ENCODE assay signal across 35 cellular contexts in the genomic region with DNA sequence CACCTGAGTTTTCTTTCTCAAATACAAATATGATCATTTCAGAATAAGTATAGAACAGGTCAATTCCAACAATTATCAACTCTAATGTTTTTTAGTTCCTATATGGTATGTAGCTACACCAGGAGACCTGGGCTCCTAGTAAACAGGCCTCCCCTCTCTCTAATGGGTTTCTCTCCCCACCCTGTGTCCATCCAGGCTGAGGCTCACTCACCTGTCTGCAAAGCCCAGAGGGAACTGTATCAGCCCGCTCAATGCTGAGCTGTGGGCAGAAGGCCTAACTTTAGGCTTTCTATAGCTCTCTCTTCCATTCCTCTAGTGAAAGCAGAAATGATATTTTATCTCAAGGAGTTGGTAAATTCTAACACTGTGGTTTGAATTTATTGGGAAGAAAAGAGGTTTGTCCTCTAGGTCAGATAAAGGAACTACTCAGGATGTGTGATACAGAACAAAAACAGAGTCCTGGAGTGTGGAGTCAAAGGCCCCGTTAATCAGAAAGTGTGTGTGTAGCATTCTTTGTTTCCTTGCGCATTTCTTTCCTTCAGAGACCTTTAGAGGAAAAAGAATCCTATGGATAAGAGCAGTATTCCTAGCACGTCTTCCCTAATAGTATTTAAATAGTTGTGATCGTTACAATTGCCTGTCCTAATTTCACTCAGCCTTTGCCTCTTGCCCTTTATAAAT.
"Had no signal": no experiment of that assay in that cellular context is flagged by ENCODE, and none has a peak within 500 bp of the region (broad histone marks: within the 10 kb centered on the region; RNA-seq: fewer than 3 reads in every experiment).

No MANE protein-coding gene starts in this region.

- H3K4me3 Mint-ChIP-seq: activated CD4-positive, alpha-beta memory T cell treated with anti-CD3 and anti-CD28 coated beads for 36 hours; activated CD4-positive, alpha-beta T cell treated with anti-CD3 and anti-CD28 coated beads, Interleukin-2, amount 10 ng/mL, durations not matched to agents 24 days and 14 days; activated naive CD4-positive, alpha-beta T cell treated with anti-CD3 and anti-CD28 coated beads for 36 hours; activated naive CD8-positive, alpha-beta T cell treated with anti-CD3 and anti-CD28 coated beads for 36 hours; activated T-helper 1 cell treated with anti-CD3 and anti-CD28 coated beads, Interleukin-12 subunit alpha, Interleukin-12 subunit beta, Interleukin-2, Interleukin-4 antibody, amounts not matched to agents 30 ng/mL and 10 ng/mL and 1 ng/mL, durations not matched to agents 14 hours and 24 hours and 36 hours; brain; effector memory CD8-positive, alpha-beta T cell; T-helper 1 cell treated with Interleukin-12 subunit alpha and Interleukin-12 subunit beta and Interleukin-4 antibody, amounts not matched to agents 30 μg/mL and 1 μg/mL, for 36 hours had no signal

- H3K36me3 ChIP-seq: adrenal gland, cardiac muscle cell, colonic mucosa, suprapubic skin, tibial artery, upper lobe of right lung had no signal

- H3K4me3 ChIP-seq: adrenal gland, cardiac muscle cell, colonic mucosa, dorsolateral prefrontal cortex, suprapubic skin, tibial artery, upper lobe of right lung had no signal

- ATAC-seq: effector memory CD8-positive, alpha-beta T cell; esophagus mucosa; left ventricle myocardium superior; right cardiac atrium; upper lobe of right lung had no signal

- H3K27me3 ChIP-seq: adrenal gland, cardiac muscle cell, colonic mucosa, dorsolateral prefrontal cortex, suprapubic skin, tibial artery, upper lobe of right lung had no signal

- H3K9me3 ChIP-seq: adrenal gland, colonic mucosa, suprapubic skin, tibial artery, upper lobe of right lung had no signal

- H3K27me3 Mint-ChIP-seq: activated CD4-positive, alpha-beta memory T cell treated with anti-CD3 and anti-CD28 coated beads for 36 hours; activated CD4-positive, alpha-beta T cell treated with anti-CD3 and anti-CD28 coated beads, Interleukin-2, amount 10 ng/mL, durations not matched to agents 24 days and 14 days; activated naive CD8-positive, alpha-beta T cell treated with anti-CD3 and anti-CD28 coated beads for 36 hours; brain; effector memory CD8-positive, alpha-beta T cell had no signal

- H3K27ac Mint-ChIP-seq: activated CD4-positive, alpha-beta memory T cell treated with anti-CD3 and anti-CD28 coated beads for 36 hours; activated CD4-positive, alpha-beta T cell treated with anti-CD3 and anti-CD28 coated beads, Interleukin-2, amount 10 ng/mL, durations not matched to agents 24 days and 14 days; activated naive CD4-positive, alpha-beta T cell treated with anti-CD3 and anti-CD28 coated beads for 36 hours; activated naive CD8-positive, alpha-beta T cell treated with anti-CD3 and anti-CD28 coated beads for 36 hours; activated T-helper 1 cell treated with anti-CD3 and anti-CD28 coated beads, Interleukin-12 subunit alpha, Interleukin-12 subunit beta, Interleukin-2, Interleukin-4 antibody, amounts not matched to agents 30 ng/mL and 10 ng/mL and 1 ng/mL, durations not matched to agents 14 hours and 24 hours and 36 hours; brain; effector memory CD8-positive, alpha-beta T cell; T-helper 1 cell treated with Interleukin-12 subunit alpha and Interleukin-12 subunit beta and Interleukin-4 antibody, amounts not matched to agents 30 μg/mL and 1 μg/mL, for 36 hours had no signal

- FAIRE-seq: TTC549 had no signal

- H3K27ac ChIP-seq: adrenal gland, cardiac muscle cell, colonic mucosa, dorsolateral prefrontal cortex, suprapubic skin, tibial artery, upper lobe of right lung, VCaP had no signal

- H3K4me1 ChIP-seq: adrenal gland, colonic mucosa, suprapubic skin, tibial artery, upper lobe of right lung had no signal

- H3K36me3 Mint-ChIP-seq: activated CD4-positive, alpha-beta memory T cell treated with anti-CD3 and anti-CD28 coated beads for 36 hours; activated naive CD8-positive, alpha-beta T cell treated with anti-CD3 and anti-CD28 coated beads for 36 hours; brain had no signal

- H3K9me3 Mint-ChIP-seq: activated CD4-positive, alpha-beta T cell treated with anti-CD3 and anti-CD28 coated beads, Interleukin-2, amount 10 ng/mL, durations not matched to agents 24 days and 14 days; activated T-helper 1 cell treated with anti-CD3 and anti-CD28 coated beads, Interleukin-12 subunit alpha, Interleukin-12 subunit beta, Interleukin-2, Interleukin-4 antibody, amounts not matched to agents 30 ng/mL and 10 ng/mL and 1 ng/mL, durations not matched to agents 14 hours and 24 hours and 36 hours; T-helper 1 cell treated with Interleukin-12 subunit alpha and Interleukin-12 subunit beta and Interleukin-4 antibody, amounts not matched to agents 30 μg/mL and 1 μg/mL, for 36 hours had no signal

- DNase-seq: activated CD4-positive, alpha-beta memory T cell treated with anti-CD3 and anti-CD28 coated beads for 36 hours; activated CD4-positive, alpha-beta T cell treated with anti-CD3 and anti-CD28 coated beads, Interleukin-2, amount 10 ng/mL, durations not matched to agents 24 days and 14 days; activated CD4-positive, CD25-positive, alpha-beta regulatory T cell treated with anti-CD3 and anti-CD28 coated beads, Interleukin-2, amount 50 U/mL, for 72 hours; activated CD8-positive, alpha-beta memory T cell treated with anti-CD3 and anti-CD28 coated beads, Interleukin-2, amount 50 U/mL, for 4 hours; activated effector memory CD4-positive, alpha-beta T cell treated with anti-CD3 and anti-CD28 coated beads, Interleukin-2, amount 50 U/mL, for 16 hours; activated naive CD4-positive, alpha-beta T cell treated with anti-CD3 and anti-CD28 coated beads for 36 hours; activated naive CD8-positive, alpha-beta T cell treated with anti-CD3 and anti-CD28 coated beads for 36 hours; activated T-cell treated with anti-CD3 and anti-CD28 coated beads, Interleukin-2, amount 50 U/mL, for 1 hour; adrenal gland; aorta; cerebellar nuclear complex; colonic mucosa; dorsolateral prefrontal cortex; effector memory CD8-positive, alpha-beta T cell; foreskin fibroblast; head of caudate nucleus; hippocampal formation; kidney glomerular epithelial cell; left ventricle myocardium superior; posterior cingulate gyrus; right cardiac atrium; stimulated activated CD4-positive, alpha-beta T cell treated with anti-CD3 and anti-CD28 coated beads, Interleukin-15, amount 100 ng/mL, for 24 hours; stimulated activated CD4-positive, alpha-beta T cell treated with anti-CD3 and anti-CD28 coated beads, Interleukin-2, amount 100 ng/mL, for 24 hours; stimulated activated naive CD4-positive, alpha-beta T cell; T-helper 9 cell; tibial artery; upper lobe of right lung had no signal

- H3K4me1 Mint-ChIP-seq: activated CD4-positive, alpha-beta T cell treated with anti-CD3 and anti-CD28 coated beads, Interleukin-2, amount 10 ng/mL, durations not matched to agents 24 days and 14 days; activated naive CD8-positive, alpha-beta T cell treated with anti-CD3 and anti-CD28 coated beads for 36 hours had no signal
